8 cellular contexts compared by ENCODE assay signal in genomic region chr19:57527136-57527881, GRCh38. TPM values are rescaled to one million over a fixed set of nuclear protein-coding genes. Genes with fewer than 3 reads are reported as not detected.
A peak's percentile ranks its signal among the peaks of the same experiment; 100 is the strongest.
DNase-seq lines count a peak whose midpoint lies in the region; ATAC-seq and TF ChIP-seq lines count a peak whose summit lies in the region.

ZNF549 (plus strand) TSS chr19:57527356; CDS start chr19:57527574, 218 bp downstream.

- peaks cover 17% of the 10 kb centered on the region for H3K4me1 Mint-ChIP-seq in nephron

- peak within 1 kb of the TSS; percentile 93 for H3K4me3 ChIP-seq in fibroblast of villous mesenchyme (ENCODE audit: low read depth, low read length)

- in situ Hi-C loops in KBM-7 (cut with MboI; ENCODE audit: low pct_unique_long_range_greater_than_20kb, low sequenced_read_pairs) = no loop called here

- peak within 1 kb of the TSS; percentile 50 to 85 (median 82) for H3K27ac Mint-ChIP-seq in nephron

- H3K4me3 Mint-ChIP-seq in nephron = peak within 1 kb of the TSS; percentile 93 to 100 (median 99)

- peak; percentile 97 for ATAC-seq in GM21576 (IDR thresholded peaks at IDR 0.05; ENCODE audit: unreplicated experiment)

- TF ChIP-seq CTCF in fibroblast of villous mesenchyme (IDR thresholded peaks at IDR 0.05; ENCODE audit: insufficient read depth, low read depth, low read length) (no peak), nephron (IDR thresholded peaks at IDR 0.05; ENCODE audit: unreplicated experiment in 3 of 3) (no peak)

- no peaks in the 10 kb centered on the region for H3K27me3 Mint-ChIP-seq in nephron (ENCODE audit: low read depth)

- DNase-seq in DMS153 treated with DMSO at 0.1 percent for 48 hours (lab: John Stamatoyannopoulos, UW; ENCODE audit: unreplicated experiment) (peak; percentile 58), KBM-7 (peak; percentile 92), RPMI8226 (peak; percentile 96), fibroblast of villous mesenchyme (ENCODE audit: low read depth) (peak; percentile 90)
- peak; percentile 79 for DNase-seq in activated T-helper 9 cell treated with anti-CD3 and anti-CD28 coated beads, Interleukin-2, amount 50 U/mL, for 16 hours (ENCODE audit: low read depth)
- peak; percentile 92 for DNase-seq in stimulated activated naive CD4-positive, alpha-beta T cell treated with Interleukin-2 at 50 U/mL for 16 hours (lab: John Stamatoyannopoulos, UW)

- H3K9me3 Mint-ChIP-seq in nephron = peaks cover 62% of the 10 kb centered on the region

- H3K36me3 Mint-ChIP-seq in nephron (ENCODE audit: low read depth) = peaks cover 51% of the 10 kb centered on the region

RNA-seq across cellular contexts. Expression of gene ZNF549, which starts in this region (rescaled TPM):
- total RNA-seq in fibroblast of villous mesenchyme = 4.5 and 6.5 TPM in 2 replicates

Comparison
In these comparisons a context has a peak if more than half of its experiments do, and no peak if none do; other contexts are left out.
1. Peak in every context shown above with its lines: DNase-seq, ATAC-seq and H3K4me3 ChIP-seq.